17 cellular contexts compared by ENCODE assay signal in the genomic region with DNA sequence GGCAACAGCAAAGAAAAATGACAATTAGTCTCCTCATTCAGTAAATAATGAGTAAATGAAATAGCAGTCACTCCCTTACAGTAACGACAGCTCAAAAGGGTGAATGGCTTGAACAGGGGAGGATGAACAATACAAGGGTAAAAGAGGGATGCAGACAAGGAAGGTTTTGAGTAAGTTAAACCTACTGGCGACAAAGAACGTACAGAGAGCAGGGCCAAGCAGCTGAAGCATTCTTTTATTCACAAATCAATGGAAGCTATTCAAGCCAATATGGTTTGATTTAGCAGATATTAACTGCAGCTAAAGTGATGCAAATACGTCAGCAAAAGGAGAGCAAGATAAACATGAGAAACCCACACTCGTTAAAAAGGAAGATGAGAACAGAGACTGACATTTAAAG.
DNase-seq lines count a peak whose midpoint lies in the region; ATAC-seq, FAIRE-seq and TF ChIP-seq lines count a peak whose summit lies in the region.
"Had no signal": no experiment of that assay in that cellular context is flagged by ENCODE, and none has a peak within 500 bp of the region (broad histone marks: within the 10 kb centered on the region; RNA-seq: fewer than 3 reads in every experiment).

No MANE protein-coding gene starts in this region.

- POLR2A ChIA-PET in GM12878 (lab: Charles Lee), result interaction anchor here (0.6 to 1.3 kb wide), 8 partner anchors 11 to 149 kb away, joined by 3 to 8 read pairs (median 3); no protein-coding TSS in a partner anchor

- peaks cover 86% of the 10 kb centered on the region for H3K79me2 ChIP-seq in GM12878 (ENCODE audit: control insufficient read depth, insufficient read depth, low read length)

- no peaks in the 10 kb centered on the region for H3K9me3 ChIP-seq in GM12878 (replicated peaks; ENCODE audit: control insufficient read depth, insufficient read depth, low read length)

- no peaks in the 10 kb centered on the region for H3K9me3 Mint-ChIP-seq in activated T-cell treated with anti-CD3 and anti-CD28 coated beads, Interleukin-2, amount 50 U/mL, for 4 hours
- no peaks in the 10 kb centered on the region for H3K9me3 Mint-ChIP-seq in stimulated activated memory B cell treated with anti-CD40 and anti-IgM and Interleukin-4, amounts not matched to agents 10 μg/mL and 1 μg/mL and 100 μg/mL, for 72 hours
- H3K9me3 Mint-ChIP-seq: brain, nephron had no signal

- no peak for TF ChIP-seq POLR2A in GM12878 (IDR thresholded peaks at IDR 0.05; ENCODE audit: low read depth, low read length)

- H2AFZ ChIP-seq in GM12878 (ENCODE audit: control insufficient read depth, low read depth, low read length), result no peak overlapping the region

- 96% methylated on average over 5 of the region's 5 CpGs for WGBS in GM12878 (ENCODE audit: insufficient coverage, insufficient replicate concordance, low lambda C conversion rate, missing lambda C conversion rate)

- peak overlapping the region; percentile 79 for H3K27ac Mint-ChIP-seq in stimulated activated memory B cell treated with anti-CD40 and anti-IgM and Interleukin-4, amounts not matched to agents 10 μg/mL and 1 μg/mL and 100 μg/mL, for 72 hours
- H3K27ac Mint-ChIP-seq: nephron had no signal

- RAD21 ChIA-PET in GM12878 (lab: Charles Lee; ENCODE audit: unreplicated experiment), result interaction anchor here (0.7 to 16.7 kb wide), 9 partner anchors 12 to 347 kb away, joined by 3 to 309 read pairs (median 4); no protein-coding TSS in a partner anchor

- SMC1A ChIA-PET in GM12878 (lab: Charles Lee; ENCODE audit: uncharacterized antibody, unreplicated experiment), result interaction anchor here (0.7 to 18.4 kb wide), 10 partner anchors 14 to 348 kb away, joined by 3 to 480 read pairs (median 4); no protein-coding TSS in a partner anchor

- peaks cover 94% of the 10 kb centered on the region for H3K4me1 Mint-ChIP-seq in activated T-cell treated with anti-CD3 and anti-CD28 coated beads, Interleukin-2, amount 50 U/mL, for 4 hours (ENCODE audit: low read depth)
- peaks cover 46% of the 10 kb centered on the region for H3K4me1 Mint-ChIP-seq in stimulated activated memory B cell treated with anti-CD40 and anti-IgM and Interleukin-4, amounts not matched to agents 10 μg/mL and 1 μg/mL and 100 μg/mL, for 72 hours
- H3K4me1 Mint-ChIP-seq: nephron had no signal

- H3K36me3 Mint-ChIP-seq in activated T-cell treated with anti-CD3 and anti-CD28 coated beads, Interleukin-2, amount 50 U/mL, for 4 hours (ENCODE audit: insufficient read depth), result peaks cover 28% of the 10 kb centered on the region
- H3K36me3 Mint-ChIP-seq in stimulated activated memory B cell treated with anti-CD40 and anti-IgM and Interleukin-4, amounts not matched to agents 10 μg/mL and 1 μg/mL and 100 μg/mL, for 72 hours, result no peaks in the 10 kb centered on the region
- H3K36me3 Mint-ChIP-seq: brain had no signal

- no peak for TF ChIP-seq EP300 in GM12878 (IDR thresholded peaks at IDR 0.05; ENCODE audit: borderline replicate concordance in 1 of 2, control insufficient read depth in 1 of 2, low read depth in 2 of 2, low read length in 2 of 2)

- no peak for DNase-seq in activated T-cell treated with anti-CD3 and anti-CD28 coated beads, Interleukin-2, amount 50 U/mL, for 4 hours
- no peak for DNase-seq in activated T-cell treated with anti-CD3 and anti-CD28 coated beads, Interleukin-2, amount 50 U/mL, for 48 hours
- peak; percentile 90 for DNase-seq in SK-MEL-5 (ENCODE audit: low read depth, low spot score)
- no peak for DNase-seq in GM12878 (ENCODE audit: low read depth, low spot score)
- no peak for DNase-seq in NCI-H1417 (lab: John Stamatoyannopoulos, UW)
- DNase-seq in posterior cingulate gyrus, result no peak
- DNase-seq: activated CD4-positive, CD25-positive, alpha-beta regulatory T cell treated with anti-CD3 and anti-CD28 coated beads, Interleukin-2, amount 50 U/mL, for 72 hours; glutamatergic neuron; mammary epithelial cell; NCI-H226; stimulated activated CD4-positive, alpha-beta T cell treated with anti-CD3 and anti-CD28 coated beads, Interleukin-12 subunit alpha, Interleukin-12 subunit beta, amount 100 ng/mL, for 4 hours; stimulated activated naive CD4-positive, alpha-beta T cell treated with Interleukin-2 at 50 U/mL for 16 hours had no signal

- in situ Hi-C loops in SK-MEL-5 (cut with HindIII; ENCODE audit: low pct_unique_long_range_greater_than_20kb, low sequenced_read_pairs), result no loop called here
- in situ Hi-C loops in GM12878 (cut with MboI), result no loop called here

- H3K36me3 ChIP-seq in GM12878 (ENCODE audit: control insufficient read depth in 2 of 2, insufficient read depth in 2 of 2, low read length in 1 of 2), result no peaks in the 10 kb centered on the region

- no peaks in the 10 kb centered on the region for H3K27me3 ChIP-seq in GM12878 (replicated peaks in 1 of 2; ENCODE audit: control insufficient read depth in 2 of 2, insufficient read depth in 2 of 2, low read length in 1 of 2)

- H3K4me1 ChIP-seq in GM12878 (ENCODE audit: control insufficient read depth, insufficient read depth, low read length), result peaks cover 77% of the 10 kb centered on the region

- FAIRE-seq in GM12878 (lab: Jason Lieb, UNC), result no peak
- FAIRE-seq: islet of Langerhans had no signal

- CTCF ChIA-PET in GM12878 (lab: Yijun Ruan, JAX), result interaction anchor here (1.0 to 10.1 kb wide), 6 partner anchors 9 to 49 kb away, joined by 3 to 143 read pairs (median 20); no protein-coding TSS in a partner anchor

- no peaks in the 10 kb centered on the region for H3K27me3 Mint-ChIP-seq in activated T-cell treated with anti-CD3 and anti-CD28 coated beads, Interleukin-2, amount 50 U/mL, for 4 hours (ENCODE audit: low read depth)
- no peaks in the 10 kb centered on the region for H3K27me3 Mint-ChIP-seq in stimulated activated memory B cell treated with anti-CD40 and anti-IgM and Interleukin-4, amounts not matched to agents 10 μg/mL and 1 μg/mL and 100 μg/mL, for 72 hours

- no peak overlapping the region for H3K4me3 ChIP-seq in GM12878

- no peaks in the 10 kb centered on the region for H4K20me1 ChIP-seq in GM12878 (ENCODE audit: control insufficient read depth, insufficient read depth)

- TF ChIP-seq CTCF in GM12878 (IDR thresholded peaks at IDR 0.05 in 2 of 3, conservative IDR thresholded peaks at IDR 0.05 in 1 of 3; ENCODE audit: control insufficient read depth in 2 of 3, extremely low read depth in 1 of 3, insufficient read depth in 1 of 3, low read depth in 3 of 3, low read length in 3 of 3), result no peak

- intact Hi-C loops in GM12878 (cut with micrococcal nuclease; ENCODE audit: unreplicated experiment) (loop anchor here (2.0 kb wide), 1 partner anchor 15 kb away; no protein-coding TSS in a partner anchor), posterior cingulate gyrus (cut with DNase I) (no loop called here)

- no TSS peak for BruUV-seq in GM12878 (replicated peaks; lab: Mats Ljungman, UMichigan)

- peak overlapping the region; percentile 53 for H3K4me2 ChIP-seq in GM12878 (ENCODE audit: control insufficient read depth, insufficient read depth)

- peak overlapping the region; percentile 93 for H3K27ac ChIP-seq in GM12878 (ENCODE audit: control insufficient read depth, insufficient read depth)

- no peak overlapping the region for H3K9ac ChIP-seq in GM12878 (ENCODE audit: control insufficient read depth, insufficient read depth, low read length)

- no peak for ATAC-seq in activated T-cell treated with anti-CD3 and anti-CD28 coated beads, Interleukin-2, amount 50 U/mL, for 4 hours
- ATAC-seq in GM12878 (no peak), HG03095 (IDR thresholded peaks at IDR 0.05; ENCODE audit: unreplicated experiment) (no peak)
- no peak for ATAC-seq in stimulated activated memory B cell treated with anti-CD40 and anti-IgM and Interleukin-4, amounts not matched to agents 10 μg/mL and 1 μg/mL and 100 μg/mL, for 72 hours

- no peak for TF ChIP-seq RAD21 in GM12878 (IDR thresholded peaks at IDR 0.05; ENCODE audit: insufficient read depth, low read depth, low read length)

- H3K4me3 Mint-ChIP-seq in activated T-cell treated with anti-CD3 and anti-CD28 coated beads, Interleukin-2, amount 50 U/mL, for 4 hours, result peak overlapping the region; percentile 61
- no peak overlapping the region for H3K4me3 Mint-ChIP-seq in stimulated activated memory B cell treated with anti-CD40 and anti-IgM and Interleukin-4, amounts not matched to agents 10 μg/mL and 1 μg/mL and 100 μg/mL, for 72 hours
- H3K4me3 Mint-ChIP-seq: nephron had no signal

TF ChIP-seq in GM12878, 131 proteins besides CTCF, POLR2A, EP300 and RAD21:
- no peak for TF ChIP-seq FOXK2 (IDR thresholded peaks at IDR 0.05)
